1 cellular context compared by ENCODE assay signal in genomic region chr17:61425682-61426481, GRCh38.
A peak's percentile ranks its signal among the peaks of the same experiment; 100 is the strongest.
TF ChIP-seq lines count a peak whose summit lies in the region.

No MANE protein-coding gene starts in this region.

TF ChIP-seq in HepG2, 621 proteins besides CTCF, POLR2A, EP300 and RAD21 (continued from another document and continues in another):
- no peak for TF ChIP-seq MLX (CRISPR knock-in tag; IDR thresholded peaks at IDR 0.05)
- no peak; the same call in 1 of the 2 replicates for TF ChIP-seq ARID3A (IDR thresholded peaks at IDR 0.05; ENCODE audit: low read depth, low read length)
- no peak for TF ChIP-seq ZNF30 (CRISPR knock-in tag; IDR thresholded peaks at IDR 0.05)
- no peak for TF ChIP-seq ZNF879 (CRISPR knock-in tag; IDR thresholded peaks at IDR 0.05)
- TF ChIP-seq ZNF337 (CRISPR knock-in tag; IDR thresholded peaks at IDR 0.05; ENCODE audit: borderline replicate concordance, low read depth): no peak
- no peak for TF ChIP-seq ZNF431 (CRISPR knock-in tag; IDR thresholded peaks at IDR 0.05; ENCODE audit: borderline replicate concordance, low read depth)
- TF ChIP-seq ZBTB14 (CRISPR knock-in tag; IDR thresholded peaks at IDR 0.05): no peak
- no peak; the same call in 1 of the 2 replicates for TF ChIP-seq TRIM24 (CRISPR knock-in tag; IDR thresholded peaks at IDR 0.05)
- peak; percentile 52; the same call in 1 of the 2 replicates for TF ChIP-seq ETV5 (CRISPR knock-in tag; IDR thresholded peaks at IDR 0.05; ENCODE audit: borderline replicate concordance)
- no peak for TF ChIP-seq ARID2 (CRISPR knock-in tag; IDR thresholded peaks at IDR 0.05; ENCODE audit: borderline replicate concordance)
- TF ChIP-seq CENPT (CRISPR knock-in tag; IDR thresholded peaks at IDR 0.05; ENCODE audit: low read depth): 0 out of 2 replicates have a peak, but pooled peaks have one; percentile 43
- TF ChIP-seq RAD51 (IDR thresholded peaks at IDR 0.05; ENCODE audit: borderline replicate concordance): no peak
- 0 out of 2 replicates have a peak, but pooled peaks have one; percentile 20 for TF ChIP-seq GABPB1 (CRISPR knock-in tag; IDR thresholded peaks at IDR 0.05)
- 0 out of 2 replicates have a peak, but pooled peaks have one; percentile 58 for TF ChIP-seq ZNF678 (CRISPR knock-in tag; IDR thresholded peaks at IDR 0.05)
- no peak for TF ChIP-seq ZBTB8A (CRISPR knock-in tag; IDR thresholded peaks at IDR 0.05; ENCODE audit: borderline replicate concordance, low read depth)
- TF ChIP-seq ATF1 (CRISPR knock-in tag; IDR thresholded peaks at IDR 0.05): no peak
- no peak; the same call in 1 of the 2 replicates for TF ChIP-seq ZSCAN31 (CRISPR knock-in tag; IDR thresholded peaks at IDR 0.05; ENCODE audit: low read depth)
- no peak for TF ChIP-seq NR2C2 (CRISPR knock-in tag; IDR thresholded peaks at IDR 0.05; ENCODE audit: borderline replicate concordance)
- peak; percentile 89 for TF ChIP-seq ZMYM3 (CRISPR knock-in tag; IDR thresholded peaks at IDR 0.05)
- TF ChIP-seq, protein P1, sequence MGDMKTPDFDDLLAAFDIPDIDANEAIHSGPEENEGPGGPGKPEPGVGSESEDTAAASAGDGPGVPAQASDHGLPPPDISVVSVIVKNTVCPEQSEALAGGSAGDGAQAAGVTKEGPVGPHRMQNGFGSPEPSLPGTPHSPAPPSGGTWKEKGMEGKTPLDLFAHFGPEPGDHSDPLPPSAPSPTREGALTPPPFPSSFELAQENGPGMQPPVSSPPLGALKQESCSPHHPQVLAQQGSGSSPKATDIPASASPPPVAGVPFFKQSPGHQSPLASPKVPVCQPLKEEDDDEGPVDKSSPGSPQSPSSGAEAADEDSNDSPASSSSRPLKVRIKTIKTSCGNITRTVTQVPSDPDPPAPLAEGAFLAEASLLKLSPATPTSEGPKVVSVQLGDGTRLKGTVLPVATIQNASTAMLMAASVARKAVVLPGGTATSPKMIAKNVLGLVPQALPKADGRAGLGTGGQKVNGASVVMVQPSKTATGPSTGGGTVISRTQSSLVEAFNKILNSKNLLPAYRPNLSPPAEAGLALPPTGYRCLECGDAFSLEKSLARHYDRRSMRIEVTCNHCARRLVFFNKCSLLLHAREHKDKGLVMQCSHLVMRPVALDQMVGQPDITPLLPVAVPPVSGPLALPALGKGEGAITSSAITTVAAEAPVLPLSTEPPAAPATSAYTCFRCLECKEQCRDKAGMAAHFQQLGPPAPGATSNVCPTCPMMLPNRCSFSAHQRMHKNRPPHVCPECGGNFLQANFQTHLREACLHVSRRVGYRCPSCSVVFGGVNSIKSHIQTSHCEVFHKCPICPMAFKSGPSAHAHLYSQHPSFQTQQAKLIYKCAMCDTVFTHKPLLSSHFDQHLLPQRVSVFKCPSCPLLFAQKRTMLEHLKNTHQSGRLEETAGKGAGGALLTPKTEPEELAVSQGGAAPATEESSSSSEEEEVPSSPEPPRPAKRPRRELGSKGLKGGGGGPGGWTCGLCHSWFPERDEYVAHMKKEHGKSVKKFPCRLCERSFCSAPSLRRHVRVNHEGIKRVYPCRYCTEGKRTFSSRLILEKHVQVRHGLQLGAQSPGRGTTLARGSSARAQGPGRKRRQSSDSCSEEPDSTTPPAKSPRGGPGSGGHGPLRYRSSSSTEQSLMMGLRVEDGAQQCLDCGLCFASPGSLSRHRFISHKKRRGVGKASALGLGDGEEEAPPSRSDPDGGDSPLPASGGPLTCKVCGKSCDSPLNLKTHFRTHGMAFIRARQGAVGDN (CRISPR knock-in tag; IDR thresholded peaks at IDR 0.05): peak; percentile 76
- 0 out of 2 replicates have a peak, but pooled peaks have one; percentile 25 for TF ChIP-seq SOX5 (CRISPR knock-in tag; IDR thresholded peaks at IDR 0.05; ENCODE audit: borderline replicate concordance)
- TF ChIP-seq ERF (CRISPR knock-in tag; IDR thresholded peaks at IDR 0.05): peak; percentile 83; the same call in 1 of the 2 replicates
- TF ChIP-seq EED (CRISPR knock-in tag; IDR thresholded peaks at IDR 0.05): no peak
- no peak for TF ChIP-seq ZNF615 (CRISPR knock-in tag; IDR thresholded peaks at IDR 0.05; ENCODE audit: borderline replicate concordance)
- TF ChIP-seq ADNP (CRISPR knock-in tag; IDR thresholded peaks at IDR 0.05): no peak
- no peak for TF ChIP-seq KDM6A (CRISPR knock-in tag; IDR thresholded peaks at IDR 0.05; ENCODE audit: low read depth)
- TF ChIP-seq PLSCR1 (CRISPR knock-in tag; IDR thresholded peaks at IDR 0.05; ENCODE audit: borderline replicate concordance): no peak
- TF ChIP-seq PCBP1 (IDR thresholded peaks at IDR 0.05; ENCODE audit: borderline replicate concordance, low read depth, low read length): no peak
- TF ChIP-seq ZNF788 (CRISPR knock-in tag; IDR thresholded peaks at IDR 0.05; ENCODE audit: borderline replicate concordance): no peak
- 0 out of 2 replicates have a peak, but pooled peaks have one; percentile 15 for TF ChIP-seq GATAD2A (CRISPR knock-in tag; IDR thresholded peaks at IDR 0.05)
- no peak; the same call in 1 of the 2 replicates for TF ChIP-seq MEIS1 (CRISPR knock-in tag; IDR thresholded peaks at IDR 0.05; ENCODE audit: borderline replicate concordance)
- no peak for TF ChIP-seq DMAP1 (CRISPR knock-in tag; IDR thresholded peaks at IDR 0.05)
- TF ChIP-seq RXRB (CRISPR knock-in tag; IDR thresholded peaks at IDR 0.05; ENCODE audit: borderline replicate concordance): peak; percentile 47; the same call in 1 of the 2 replicates
- TF ChIP-seq, protein P2, sequence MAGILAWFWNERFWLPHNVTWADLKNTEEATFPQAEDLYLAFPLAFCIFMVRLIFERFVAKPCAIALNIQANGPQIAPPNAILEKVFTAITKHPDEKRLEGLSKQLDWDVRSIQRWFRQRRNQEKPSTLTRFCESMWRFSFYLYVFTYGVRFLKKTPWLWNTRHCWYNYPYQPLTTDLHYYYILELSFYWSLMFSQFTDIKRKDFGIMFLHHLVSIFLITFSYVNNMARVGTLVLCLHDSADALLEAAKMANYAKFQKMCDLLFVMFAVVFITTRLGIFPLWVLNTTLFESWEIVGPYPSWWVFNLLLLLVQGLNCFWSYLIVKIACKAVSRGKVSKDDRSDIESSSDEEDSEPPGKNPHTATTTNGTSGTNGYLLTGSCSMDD (CRISPR knock-in tag; IDR thresholded peaks at IDR 0.05): no peak
- no peak for TF ChIP-seq PAWR (CRISPR knock-in tag; IDR thresholded peaks at IDR 0.05; ENCODE audit: borderline replicate concordance)
- no peak for TF ChIP-seq ZNF749 (CRISPR knock-in tag; IDR thresholded peaks at IDR 0.05; ENCODE audit: borderline replicate concordance)
- no peak; the same call in 1 of the 2 replicates for TF ChIP-seq ZNF7 (CRISPR knock-in tag; IDR thresholded peaks at IDR 0.05)
- TF ChIP-seq, protein P3, sequence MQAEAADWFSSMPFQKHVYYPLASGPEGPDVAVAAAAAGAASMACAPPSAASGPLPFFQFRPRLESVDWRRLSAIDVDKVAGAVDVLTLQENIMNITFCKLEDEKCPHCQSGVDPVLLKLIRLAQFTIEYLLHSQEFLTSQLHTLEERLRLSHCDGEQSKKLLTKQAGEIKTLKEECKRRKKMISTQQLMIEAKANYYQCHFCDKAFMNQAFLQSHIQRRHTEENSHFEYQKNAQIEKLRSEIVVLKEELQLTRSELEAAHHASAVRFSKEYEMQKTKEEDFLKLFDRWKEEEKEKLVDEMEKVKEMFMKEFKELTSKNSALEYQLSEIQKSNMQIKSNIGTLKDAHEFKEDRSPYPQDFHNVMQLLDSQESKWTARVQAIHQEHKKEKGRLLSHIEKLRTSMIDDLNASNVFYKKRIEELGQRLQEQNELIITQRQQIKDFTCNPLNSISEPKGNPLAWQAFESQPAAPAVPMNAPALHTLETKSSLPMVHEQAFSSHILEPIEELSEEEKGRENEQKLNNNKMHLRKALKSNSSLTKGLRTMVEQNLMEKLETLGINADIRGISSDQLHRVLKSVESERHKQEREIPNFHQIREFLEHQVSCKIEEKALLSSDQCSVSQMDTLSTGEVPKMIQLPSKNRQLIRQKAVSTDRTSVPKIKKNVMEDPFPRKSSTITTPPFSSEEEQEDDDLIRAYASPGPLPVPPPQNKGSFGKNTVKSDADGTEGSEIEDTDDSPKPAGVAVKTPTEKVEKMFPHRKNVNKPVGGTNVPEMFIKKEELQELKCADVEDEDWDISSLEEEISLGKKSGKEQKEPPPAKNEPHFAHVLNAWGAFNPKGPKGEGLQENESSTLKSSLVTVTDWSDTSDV (CRISPR knock-in tag; IDR thresholded peaks at IDR 0.05): no peak
- TF ChIP-seq, protein P4, sequence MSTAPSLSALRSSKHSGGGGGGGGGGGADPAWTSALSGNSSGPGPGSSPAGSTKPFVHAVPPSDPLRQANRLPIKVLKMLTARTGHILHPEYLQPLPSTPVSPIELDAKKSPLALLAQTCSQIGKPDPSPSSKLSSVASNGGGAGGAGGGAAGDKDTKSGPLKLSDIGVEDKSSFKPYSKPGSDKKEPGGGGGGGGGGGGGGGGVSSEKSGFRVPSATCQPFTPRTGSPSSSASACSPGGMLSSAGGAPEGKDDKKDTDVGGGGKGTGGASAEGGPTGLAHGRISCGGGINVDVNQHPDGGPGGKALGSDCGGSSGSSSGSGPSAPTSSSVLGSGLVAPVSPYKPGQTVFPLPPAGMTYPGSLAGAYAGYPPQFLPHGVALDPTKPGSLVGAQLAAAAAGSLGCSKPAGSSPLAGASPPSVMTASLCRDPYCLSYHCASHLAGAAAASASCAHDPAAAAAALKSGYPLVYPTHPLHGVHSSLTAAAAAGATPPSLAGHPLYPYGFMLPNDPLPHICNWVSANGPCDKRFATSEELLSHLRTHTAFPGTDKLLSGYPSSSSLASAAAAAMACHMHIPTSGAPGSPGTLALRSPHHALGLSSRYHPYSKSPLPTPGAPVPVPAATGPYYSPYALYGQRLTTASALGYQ (CRISPR knock-in tag; IDR thresholded peaks at IDR 0.05): no peak
- TF ChIP-seq ZBTB33 (CRISPR knock-in tag; IDR thresholded peaks at IDR 0.05): no peak; the same call in 1 of the 2 replicates
- TF ChIP-seq RELA (CRISPR knock-in tag; IDR thresholded peaks at IDR 0.05): 0 out of 2 replicates have a peak, but pooled peaks have one; percentile 45
- TF ChIP-seq TBX3 (IDR thresholded peaks at IDR 0.05; ENCODE audit: borderline replicate concordance): no peak
